26 cellular contexts compared by ENCODE assay signal in the genomic region with DNA sequence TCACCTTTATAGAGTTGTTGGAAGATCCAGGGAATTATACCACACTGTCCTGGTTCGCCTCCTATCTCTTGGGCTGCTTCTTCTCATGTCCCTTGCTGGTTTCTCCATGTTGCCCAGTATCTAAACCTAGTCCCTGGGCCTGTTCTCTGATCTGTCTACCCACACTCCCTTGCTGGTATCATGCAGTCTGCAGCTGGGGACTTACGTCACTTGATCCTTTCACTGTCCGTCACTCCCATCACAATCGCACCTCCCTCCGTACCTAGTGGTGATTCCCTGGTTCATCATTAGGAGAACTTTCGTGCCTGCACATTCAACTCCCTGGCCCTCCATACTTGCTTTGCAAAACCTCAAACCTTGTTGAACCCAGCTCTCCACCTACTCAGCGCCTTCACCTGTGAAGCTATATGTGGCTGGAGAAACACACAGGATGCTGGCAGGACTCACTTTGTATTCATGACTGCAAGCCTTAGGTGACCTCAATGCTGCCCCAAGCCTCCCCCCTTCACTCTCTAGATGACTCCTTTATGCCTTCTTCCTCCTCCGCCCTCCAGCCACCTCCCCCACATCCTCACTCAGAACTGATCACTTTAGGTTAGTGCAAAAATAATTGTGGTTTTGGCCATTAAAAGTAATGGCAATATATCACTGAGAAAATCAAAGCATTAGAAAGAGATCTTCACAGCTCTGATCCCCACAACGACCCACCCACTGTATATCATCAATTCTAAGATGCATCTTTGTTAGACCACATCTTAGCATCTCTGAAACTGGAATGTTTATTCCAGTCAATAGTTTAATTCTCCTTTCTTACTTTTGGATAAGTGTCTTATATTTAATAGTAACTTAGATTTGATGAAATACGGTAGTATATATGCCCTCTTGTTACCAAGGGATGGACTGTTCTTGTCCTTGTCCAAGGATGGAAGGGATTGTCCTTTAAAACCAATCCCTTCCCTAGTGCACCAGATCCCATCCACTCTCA. TPM values are rescaled to one million over a fixed set of nuclear protein-coding genes. Genes with fewer than 3 reads are reported as not detected.
A peak's percentile ranks its signal among the peaks of the same experiment; 100 is the strongest.
DNase-seq lines count a peak whose midpoint lies in the region; ATAC-seq, FAIRE-seq and TF ChIP-seq lines count a peak whose summit lies in the region.
"Had no signal": no experiment of that assay in that cellular context is flagged by ENCODE, and none has a peak within 500 bp of the region (broad histone marks: within the 10 kb centered on the region; RNA-seq: fewer than 3 reads in every experiment).

No MANE protein-coding gene starts in this region.

- peaks cover 5% of the 10 kb centered on the region for H3K9me1 ChIP-seq in K562 (ENCODE audit: control insufficient read depth, insufficient read depth, low read length)

- H3K36me3 ChIP-seq in K562 (ENCODE audit: control insufficient read depth, insufficient read depth, low read length): no peaks in the 10 kb centered on the region
- H3K36me3 ChIP-seq in CD8-positive, alpha-beta T cell (ENCODE audit: insufficient read depth, low read length): no peaks in the 10 kb centered on the region
- H3K36me3 ChIP-seq: BLaER1, SJCRH30 had no signal

- H3K9ac ChIP-seq in K562 (ENCODE audit: insufficient read depth in 1 of 2, low read depth in 2 of 2, low read length in 2 of 2): no peak overlapping the region
- H3K9ac ChIP-seq: BLaER1 had no signal

- no peaks in the 10 kb centered on the region for H3K9me3 Mint-ChIP-seq in CD8-positive, alpha-beta T cell
- H3K9me3 Mint-ChIP-seq: CD4-positive, alpha-beta T cell had no signal

- no peak overlapping the region for H3K4me2 ChIP-seq in K562 (ENCODE audit: insufficient read depth, low read length)
- H3K4me2 ChIP-seq: BLaER1 had no signal

- H3K27me3 ChIP-seq in K562 (ENCODE audit: control insufficient read depth in 2 of 2, insufficient read depth in 2 of 2, low read length in 2 of 2): peaks cover 38 to 70% of the 10 kb centered on the region in 2 experiments
- H3K27me3 ChIP-seq in CD8-positive, alpha-beta T cell (ENCODE audit: insufficient read depth, low read length): no peaks in the 10 kb centered on the region
- H3K27me3 ChIP-seq: BLaER1 had no signal

- POLR2A ChIA-PET in K562 (lab: Yijun Ruan, JAX): no interaction called here
- POLR2A ChIA-PET in CD8-positive, alpha-beta T cell (lab: Charles Lee): no interaction called here

- no peak overlapping the region for H3K27ac Mint-ChIP-seq in CD8-positive, alpha-beta T cell
- H3K27ac Mint-ChIP-seq: CD4-positive, alpha-beta T cell had no signal

- H3K79me2 ChIP-seq in K562 (ENCODE audit: control insufficient read depth, insufficient read depth, low read length): no peaks in the 10 kb centered on the region

- FAIRE-seq in K562 (lab: Jason Lieb, UNC): no peak
- FAIRE-seq: GM12892, GM18507, GM19239, RCC 7860 had no signal

- TF ChIP-seq CTCF in K562 (IDR thresholded peaks at IDR 0.05 in 2 of 3, conservative IDR thresholded peaks at IDR 0.05 in 1 of 3; ENCODE audit: insufficient read depth in 2 of 3, low read depth in 1 of 3, low read length in 3 of 3): no peak
- no peak for TF ChIP-seq CTCF in CD8-positive, alpha-beta T cell (IDR thresholded peaks at IDR 0.05)

- no peaks in the 10 kb centered on the region for H3K4me1 ChIP-seq in K562 (replicated peaks in 1 of 2; ENCODE audit: control insufficient read depth in 2 of 2, insufficient read depth in 2 of 2, low read length in 2 of 2)
- H3K4me1 ChIP-seq in CD8-positive, alpha-beta T cell (ENCODE audit: insufficient read depth, low read length): no peaks in the 10 kb centered on the region
- H3K4me1 ChIP-seq: BLaER1, SJCRH30 had no signal

- no peak for TF ChIP-seq RAD21 in K562 (CRISPR knock-in tag; conservative IDR thresholded peaks at IDR 0.05 in 1 of 2, IDR thresholded peaks at IDR 0.05 in 1 of 2)

- no peak for TF ChIP-seq EP300 in K562 (IDR thresholded peaks at IDR 0.05; ENCODE audit: low read length)

- no peak overlapping the region for H2AFZ ChIP-seq in K562 (ENCODE audit: low read depth, low read length)

- intact Hi-C loops in K562 (cut with micrococcal nuclease) (no loop called here), head of caudate nucleus (cut with DNase I) (no loop called here)
- intact Hi-C loops in CD8-positive, alpha-beta T cell (cut with DNase I, micrococcal nuclease): loop anchor here in 1 of 2 experiments (2.0 kb wide), 1 partner anchor 57 kb away; no protein-coding TSS in a partner anchor

- in situ Hi-C loops in K562 (cut with MboI): no loop called here

- no peak overlapping the region for H3K27ac ChIP-seq in K562 (ENCODE audit: extremely low read depth, low read depth, low read length)
- no peak overlapping the region for H3K27ac ChIP-seq in CD8-positive, alpha-beta T cell (ENCODE audit: low read depth, low read length)
- H3K27ac ChIP-seq: BLaER1, HL-60, SJCRH30 had no signal

- H3K4me3 ChIP-seq in K562: no peak overlapping the region
- no peak overlapping the region for H3K4me3 ChIP-seq in CD8-positive, alpha-beta T cell (ENCODE audit: low read depth, low read length)
- H3K4me3 ChIP-seq: BLaER1, SJCRH30 had no signal

- BruUV-seq in K562 (replicated peaks; lab: Mats Ljungman, UMichigan): no TSS peak

- H3K27me3 Mint-ChIP-seq in CD8-positive, alpha-beta T cell (ENCODE audit: low read depth): no peaks in the 10 kb centered on the region
- H3K27me3 Mint-ChIP-seq: CD4-positive, alpha-beta T cell had no signal

- ATAC-seq in GM18867 (IDR thresholded peaks at IDR 0.05; ENCODE audit: unreplicated experiment) (peak; percentile 66), HG02885 (IDR thresholded peaks at IDR 0.05; ENCODE audit: poor library complexity, unreplicated experiment) (peak; percentile 83), K562 (peak; percentile 23; the same call in 2 of the 3 replicates)
- ATAC-seq in stimulated activated naive CD8-positive, alpha-beta T cell treated with anti-CD3 and anti-CD28 coated beads, Interleukin-15, Interleukin-2, amounts not matched to agents 100 U/mL and 50 U/mL, for 24 hours: peak; percentile 36
- ATAC-seq in CD8-positive, alpha-beta T cell: no peak

- CTCF ChIA-PET in K562 (lab: Yijun Ruan, JAX; ENCODE audit: low intra/inter-chr PET ratio): no interaction called here
- CTCF ChIA-PET in CD8-positive, alpha-beta T cell (lab: Charles Lee): interaction anchor here (1.0 to 1.5 kb wide), 2 partner anchors 20 to 56 kb away, joined by 3 to 4 read pairs; no protein-coding TSS in a partner anchor

- peaks cover 9% of the 10 kb centered on the region for H4K20me1 ChIP-seq in K562 (replicated peaks; ENCODE audit: control insufficient read depth, insufficient read depth, low read length)
- H4K20me1 ChIP-seq: BLaER1 had no signal

- no peaks in the 10 kb centered on the region for H3K4me1 Mint-ChIP-seq in CD8-positive, alpha-beta T cell (ENCODE audit: low read depth)

- no peaks in the 10 kb centered on the region for H3K9me3 ChIP-seq in K562 (replicated peaks; ENCODE audit: control insufficient read depth, insufficient read depth, low read depth, low read length)
- no peaks in the 10 kb centered on the region for H3K9me3 ChIP-seq in CD8-positive, alpha-beta T cell (ENCODE audit: low read length)
- H3K9me3 ChIP-seq: BLaER1, Caco-2, SJCRH30 had no signal

- no peak overlapping the region for H3K4me3 Mint-ChIP-seq in CD8-positive, alpha-beta T cell
- H3K4me3 Mint-ChIP-seq: CD4-positive, alpha-beta T cell had no signal

- peaks cover 16% of the 10 kb centered on the region for H3K36me3 Mint-ChIP-seq in CD8-positive, alpha-beta T cell

- no peak for TF ChIP-seq POLR2A in K562 (conservative IDR thresholded peaks at IDR 0.05)

- DNase-seq in K562 (ENCODE audit: extremely low read depth in 1 of 4, low spot score in 3 of 4) (peak in 1 of 4 experiments; percentile 12), head of caudate nucleus (no peak), ecto neural progenitor cell (ENCODE audit: low spot score) (no peak)
- DNase-seq in stimulated activated naive CD8-positive, alpha-beta T cell treated with anti-CD3 and anti-CD28 coated beads, Interleukin-15, Interleukin-2, amounts not matched to agents 100 U/mL and 50 U/mL, for 24 hours: no peak
- no peak for DNase-seq in CD8-positive, alpha-beta T cell
- DNase-seq: ACHN; Caco-2; CD4-positive, alpha-beta T cell; DMS 273 treated with DMSO at 0.1 percent for 48 hours; DMS79 treated with DMSO at 0.1 percent for 48 hours; NCI-H1105; NCI-H2081; NCI-H2171; NCI-H345; NCI-H524; OCI-M1; SJCRH30 had no signal

- WGBS in K562 (ENCODE audit: insufficient coverage, low coverage, missing lambda C conversion rate): under 1% methylated on average over 10 of the region's 10 CpGs

RNA-seq across cellular contexts. Expression of gene GDAP1L1, which starts 26.4 kb away (rescaled TPM):
- total RNA-seq in K562 (2011; cell fraction: chromatin; rRNA removed; ENCODE audit: low replicate concordance): not detected in 2 replicates
- not detected in 2 replicates for total RNA-seq in K562 (2011; cell fraction: nucleolus; rRNA removed)
- total RNA-seq in K562 (2011; cell fraction: nucleoplasm; rRNA removed): not detected in 2 replicates
- total RNA-seq in K562 (2014; rRNA removed) (not detected in 2 replicates), K562 (2014; rRNA removed; fragmentation: Illumina TruSeq; extraction: Trizol) (not detected in 2 replicates), K562 (2015; rRNA removed; fragmentation: Illumina TruSeq; extraction: Trizol) (not detected in 2 replicates), K562 (2021) (0.31 and 0.34 TPM in 2 replicates)
- polyA plus RNA-seq in K562 (2011; rRNA removed) (not detected in 2 replicates), K562 (2014; fragmentation: Illumina TruSeq; extraction: Trizol) (0.06 TPM in 1 of 2 replicates, not detected in the other), K562 (2014; fragmentation: Nextera tagmentation; extraction: Ambion mirVana) (under 1 TPM in 1 of 2 experiments, not detected in 1; 0.07 TPM), K562 (2014; rRNA removed) (0.40 and 0.53 TPM in 2 replicates)
- polyA plus RNA-seq in K562 (2011; cell fraction: cytosol; rRNA removed): 0.27 TPM in 1 of 2 replicates, not detected in the other
- polyA plus RNA-seq in K562 (2011; cell fraction: nucleus; rRNA removed): 0.27 TPM in 1 of 2 replicates, not detected in the other
- 5.5 TPM in 1 of 2 replicates, not detected in the other for polyA plus RNA-seq in K562 (2012)
- not detected in 2 replicates for polyA minus RNA-seq in K562 (2011; rRNA and poly(A)+ RNA removed)
- not detected in 2 replicates for polyA minus RNA-seq in K562 (2011; cell fraction: cytosol; rRNA and poly(A)+ RNA removed)
- polyA minus RNA-seq in K562 (2011; cell fraction: nucleus; rRNA and poly(A)+ RNA removed): not detected in 2 replicates
- not detected for total RNA-seq in CD8-positive, alpha-beta T cell
- total RNA-seq: CD4-positive, alpha-beta T cell; HT-29; SJCRH30 had no signal

RNA-seq across cellular contexts. Expression of gene FITM2, which starts 37.5 kb away (rescaled TPM):
- 5.4 and 8.6 TPM in 2 replicates for total RNA-seq in K562 (2011; cell fraction: chromatin; rRNA removed; ENCODE audit: low replicate concordance)
- total RNA-seq in K562 (2011; cell fraction: nucleolus; rRNA removed): 5.3 and 5.4 TPM in 2 replicates
- 6.5 and 12.6 TPM in 2 replicates for total RNA-seq in K562 (2011; cell fraction: nucleoplasm; rRNA removed)
- total RNA-seq in K562 (2014; rRNA removed) (1.5 and 2.0 TPM in 2 replicates), K562 (2014; rRNA removed; fragmentation: Illumina TruSeq; extraction: Trizol) (1.9 and 2.3 TPM in 2 replicates), K562 (2015; rRNA removed; fragmentation: Illumina TruSeq; extraction: Trizol) (1.8 TPM in 2 replicates), K562 (2021) (2.0 and 2.3 TPM in 2 replicates)
- polyA plus RNA-seq in K562 (2011; rRNA removed) (1.0 and 1.4 TPM in 2 replicates), K562 (2014; fragmentation: Illumina TruSeq; extraction: Trizol) (2.5 and 2.8 TPM in 2 replicates), K562 (2014; fragmentation: Nextera tagmentation; extraction: Ambion mirVana) (under 1 TPM; 0.64 to 0.87 TPM), K562 (2014; rRNA removed) (2.0 and 2.2 TPM in 2 replicates)
- 0.86 and 0.94 TPM in 2 replicates for polyA plus RNA-seq in K562 (2011; cell fraction: cytosol; rRNA removed)
- 1.6 and 2.3 TPM in 2 replicates for polyA plus RNA-seq in K562 (2011; cell fraction: nucleus; rRNA removed)
- polyA plus RNA-seq in K562 (2012): 2.3 and 2.4 TPM in 2 replicates
- polyA minus RNA-seq in K562 (2011; rRNA and poly(A)+ RNA removed): 1.6 and 1.9 TPM in 2 replicates
- polyA minus RNA-seq in K562 (2011; cell fraction: cytosol; rRNA and poly(A)+ RNA removed): 0.73 and 1.1 TPM in 2 replicates
- polyA minus RNA-seq in K562 (2011; cell fraction: nucleus; rRNA and poly(A)+ RNA removed): 0.54 and 0.78 TPM in 2 replicates
- total RNA-seq in CD8-positive, alpha-beta T cell: 1 to 10 TPM; 3.3 to 3.4 TPM
